Comparison of ENCODE assay signal across 9 cellular contexts in genomic region chr6:121652726-121653623, GRCh38.
DNase-seq lines count a peak whose midpoint lies in the region; ATAC-seq and TF ChIP-seq lines count a peak whose summit lies in the region.
"Had no signal": no experiment of that assay in that cellular context is flagged by ENCODE, and none has a peak within 500 bp of the region (broad histone marks: within the 10 kb centered on the region; RNA-seq: fewer than 3 reads in every experiment).

No MANE protein-coding gene starts in this region.

- TF ChIP-seq POLR2A in testis (IDR thresholded peaks at IDR 0.05): no peak

- DNase-seq in GM04504 (ENCODE audit: low read depth) (peak; percentile 75), RWPE2 (ENCODE audit: low spot score) (no peak), foreskin keratinocyte (peak; percentile 39 to 69), NCI-H128 (lab: John Stamatoyannopoulos, UW; ENCODE audit: unreplicated experiment) (no peak), testis (no peak), globus pallidus (ENCODE audit: low spot score) (no peak)
- no peak for DNase-seq in stimulated activated effector memory CD8-positive, alpha-beta T cell treated with anti-CD3 and anti-CD28 coated beads, Interleukin-12 subunit alpha, Interleukin-12 subunit beta, amount 100 ng/mL, for 72 hours (ENCODE audit: low spot score in 2 of 2)
- DNase-seq: activated gamma-delta T cell treated with Interleukin-2 at 50 U/mL for 16 hours had no signal

- H3K36me3 Mint-ChIP-seq in stimulated activated effector memory CD8-positive, alpha-beta T cell treated with anti-CD3 and anti-CD28 coated beads, Interleukin-12 subunit alpha, Interleukin-12 subunit beta, amount 100 ng/mL, for 72 hours: no peaks in the 10 kb centered on the region

- no peak overlapping the region for H3K4me3 Mint-ChIP-seq in stimulated activated effector memory CD8-positive, alpha-beta T cell treated with anti-CD3 and anti-CD28 coated beads, Interleukin-12 subunit alpha, Interleukin-12 subunit beta, amount 100 ng/mL, for 72 hours

- peaks cover 8% of the 10 kb centered on the region for H3K9me3 Mint-ChIP-seq in stimulated activated effector memory CD8-positive, alpha-beta T cell treated with anti-CD3 and anti-CD28 coated beads, Interleukin-12 subunit alpha, Interleukin-12 subunit beta, amount 100 ng/mL, for 72 hours

- TF ChIP-seq CTCF in RWPE2 (IDR thresholded peaks at IDR 0.05; ENCODE audit: poor library complexity, severe bottlenecking) (no peak), foreskin keratinocyte (conservative IDR thresholded peaks at IDR 0.05) (no peak), testis (IDR thresholded peaks at IDR 0.05) (no peak)

- intact Hi-C loops in testis (cut with DNase I; ENCODE audit: low total_unique reads): no loop called here

- peak; percentile 72 for ATAC-seq in RWPE2 (ENCODE audit: low read depth)
- peak; percentile 72 for ATAC-seq in foreskin keratinocyte
- ATAC-seq in stimulated activated effector memory CD8-positive, alpha-beta T cell treated with anti-CD3 and anti-CD28 coated beads, Interleukin-12 subunit alpha, Interleukin-12 subunit beta, amount 100 ng/mL, for 72 hours: no peak

- no peak overlapping the region for H3K4me3 ChIP-seq in RWPE2 (ENCODE audit: severe bottlenecking)
- H3K4me3 ChIP-seq in skeletal muscle satellite cell (ENCODE audit: low read length): no peak overlapping the region
- no peak overlapping the region for H3K4me3 ChIP-seq in testis

- H3K9ac ChIP-seq in skeletal muscle satellite cell (ENCODE audit: low read depth, low read length): no peak overlapping the region

- no peaks in the 10 kb centered on the region for H3K9me3 ChIP-seq in RWPE2 (ENCODE audit: severe bottlenecking)
- no peaks in the 10 kb centered on the region for H3K9me3 ChIP-seq in skeletal muscle satellite cell (replicated peaks; ENCODE audit: low read length)
- H3K9me3 ChIP-seq in testis: no peaks in the 10 kb centered on the region

- H3K27ac Mint-ChIP-seq in stimulated activated effector memory CD8-positive, alpha-beta T cell treated with anti-CD3 and anti-CD28 coated beads, Interleukin-12 subunit alpha, Interleukin-12 subunit beta, amount 100 ng/mL, for 72 hours: no peak overlapping the region

- H3K27me3 ChIP-seq in RWPE2 (ENCODE audit: insufficient read depth, poor library complexity, severe bottlenecking): no peaks in the 10 kb centered on the region
- H3K27me3 ChIP-seq in foreskin keratinocyte: no peaks in the 10 kb centered on the region
- H3K27me3 ChIP-seq in skeletal muscle satellite cell (ENCODE audit: control insufficient read depth, insufficient read depth, low read length): no peaks in the 10 kb centered on the region
- no peaks in the 10 kb centered on the region for H3K27me3 ChIP-seq in testis

- no peaks in the 10 kb centered on the region for H3K36me3 ChIP-seq in RWPE2 (ENCODE audit: low read depth)
- H3K36me3 ChIP-seq in skeletal muscle satellite cell (ENCODE audit: insufficient read depth, low read length): no peaks in the 10 kb centered on the region
- H3K36me3 ChIP-seq in testis (ENCODE audit: low read depth, missing control alignments): no peaks in the 10 kb centered on the region

- no peak overlapping the region for H3K27ac ChIP-seq in RWPE2 (ENCODE audit: poor library complexity, severe bottlenecking)
- no peak overlapping the region for H3K27ac ChIP-seq in foreskin keratinocyte
- H3K27ac ChIP-seq in testis: no peak overlapping the region

- no peaks in the 10 kb centered on the region for H3K4me1 ChIP-seq in RWPE2 (ENCODE audit: insufficient read depth, poor library complexity, severe bottlenecking)
- peaks cover 3% of the 10 kb centered on the region for H3K4me1 ChIP-seq in foreskin keratinocyte
- peaks cover 31% of the 10 kb centered on the region for H3K4me1 ChIP-seq in skeletal muscle satellite cell (ENCODE audit: control insufficient read depth, insufficient read depth, low read length)
- no peaks in the 10 kb centered on the region for H3K4me1 ChIP-seq in testis

- WGBS in testis, 2 donors: 56 to 61% methylated on average over 7 of the region's 7 CpGs

- no peaks in the 10 kb centered on the region for H3K4me1 Mint-ChIP-seq in stimulated activated effector memory CD8-positive, alpha-beta T cell treated with anti-CD3 and anti-CD28 coated beads, Interleukin-12 subunit alpha, Interleukin-12 subunit beta, amount 100 ng/mL, for 72 hours

- peak overlapping the region; percentile 29 for H3K4me2 ChIP-seq in skeletal muscle satellite cell (ENCODE audit: low read length)

Comparison
In these comparisons a context has a peak if more than half of its experiments do, and no peak if none do; other contexts are left out.
1. DNase-seq: peak in GM04504 (single experiment) and foreskin keratinocyte (2 of 2); none in RWPE2 (single experiment), NCI-H128 (single experiment), stimulated activated effector memory CD8-positive, alpha-beta T cell treated with anti-CD3 and anti-CD28 coated beads, Interleukin-12 subunit alpha, Interleukin-12 subunit beta, amount 100 ng/mL, for 72 hours (0 of 2), testis (single experiment) and globus pallidus (single experiment).